In the genomic region with DNA sequence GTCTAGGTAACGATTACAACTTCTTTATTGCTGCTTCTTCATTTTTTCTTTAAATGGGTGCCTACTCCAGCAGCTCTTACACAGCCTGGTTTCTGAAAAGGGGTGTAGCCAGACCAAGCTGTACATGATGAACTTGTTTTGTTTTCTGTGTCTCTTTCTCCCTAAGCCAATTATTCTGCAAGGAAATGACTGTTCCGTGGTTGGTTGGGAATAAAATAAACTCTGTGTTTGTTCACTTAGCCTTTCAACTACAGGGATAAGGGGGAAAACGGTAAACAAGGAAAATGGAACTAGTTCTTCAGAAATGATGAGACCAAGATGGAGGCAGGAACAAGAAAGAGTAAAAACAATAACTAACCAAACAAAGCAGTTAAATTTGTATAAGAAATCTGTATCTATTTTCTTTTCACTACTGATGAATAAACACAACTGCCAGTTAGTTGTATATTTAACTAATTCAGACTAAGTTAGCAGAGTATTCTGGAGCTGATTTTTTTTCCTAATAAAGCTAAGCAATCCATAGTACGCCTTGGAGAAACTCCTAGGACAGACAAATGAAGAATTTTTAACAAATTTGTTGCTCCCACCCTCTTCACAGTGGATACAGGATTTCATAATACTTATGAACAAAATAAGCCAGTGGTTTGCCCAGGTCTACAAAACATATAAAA, we compare ENCODE assay signal across 9 cellular contexts. TPM values are rescaled to one million over a fixed set of nuclear protein-coding genes. Genes with fewer than 3 reads are reported as not detected.
A peak's percentile ranks its signal among the peaks of the same experiment; 100 is the strongest.
DNase-seq lines count a peak whose midpoint lies in the region; ATAC-seq and TF ChIP-seq lines count a peak whose summit lies in the region.
"Had no signal": no experiment of that assay in that cellular context is flagged by ENCODE, and none has a peak within 500 bp of the region (broad histone marks: within the 10 kb centered on the region; RNA-seq: fewer than 3 reads in every experiment).

TSS of gene ABCA6 (minus strand) at position 94 of the 671 bp plus-strand sequence. CDS start 1,192 bp downstream, outside the sequence.

- no peaks in the 10 kb centered on the region for H3K27me3 ChIP-seq in adrenal gland

- TF ChIP-seq CTCF in AG09319 (IDR thresholded peaks at IDR 0.05; ENCODE audit: low read depth, low read length) (no peak), adrenal gland (IDR thresholded peaks at IDR 0.05) (no peak)

- H3K9me3 ChIP-seq in adrenal gland (replicated peaks in 1 of 3) = no peaks in the 10 kb centered on the region

- TF ChIP-seq POLR2A in adrenal gland (IDR thresholded peaks at IDR 0.05) = no peak

- ATAC-seq in Right ventricle myocardium superior (ENCODE audit: poor library complexity) (peak; percentile 92), HG03095 (IDR thresholded peaks at IDR 0.05; ENCODE audit: unreplicated experiment) (no peak), GM18517 (IDR thresholded peaks at IDR 0.05; ENCODE audit: unreplicated experiment) (no peak), GM18861 (IDR thresholded peaks at IDR 0.05; ENCODE audit: unreplicated experiment) (no peak)

- intact Hi-C loops in adrenal gland (cut with DNase I) (no loop called here), Right ventricle myocardium superior (cut with DNase I) (no loop called here)

- in situ Hi-C loops in G401 (cut with HindIII; ENCODE audit: low sequenced_read_pairs) = no loop called here

- peaks cover 0 to 14% of the 10 kb centered on the region in 2 donors for H3K4me1 ChIP-seq in adrenal gland (replicated peaks in 1 of 2)

- DNase-seq in AG09319 (ENCODE audit: extremely low read depth, low read depth) = peak; percentile 45
- DNase-seq in adrenal gland = no peak
- no peak for DNase-seq in Right ventricle myocardium superior
- peak; percentile 60 for DNase-seq in pulmonary artery endothelial cell (ENCODE audit: low read depth, low spot score)
- no peak for DNase-seq in G401 (ENCODE audit: low spot score)
- DNase-seq: CD4-positive, CD25-positive, alpha-beta regulatory T cell had no signal

- 46 to 57% (median 52%) methylated on average over 4 of the region's 4 CpGs for WGBS in adrenal gland, 4 donors

- H3K27ac ChIP-seq in adrenal gland = peak within 1 kb of the TSS in 1 of 5 donors; percentile 14

- no peaks in the 10 kb centered on the region for H3K36me3 ChIP-seq in adrenal gland (replicated peaks in 1 of 2)

- H3K4me3 ChIP-seq in adrenal gland = peak within 1 kb of the TSS in 1 of 4 donors; percentile 37

RNA-seq across cellular contexts. Expression of gene ABCA6, which starts in this region (rescaled TPM):
- total RNA-seq in adrenal gland (10 to 100 TPM in 6 of 8 donors, 1 to 10 TPM in 2; 8.6 to 45.4 (median 17.9) TPM), Right ventricle myocardium superior (29.7 TPM), pulmonary artery endothelial cell (32.0 and 100 TPM in 2 replicates)
- polyA plus RNA-seq in adrenal gland = 10 to 100 TPM in 2 of 3 donors, 1 to 10 TPM in 1; 5.4 to 11.6 (median 11.6) TPM
- 0.03 and 0.37 TPM in 2 replicates for total RNA-seq in G401 (2014; rRNA removed; shearing (Covaris generic))
- polyA plus RNA-seq: CD4-positive, CD25-positive, alpha-beta regulatory T cell had no signal

Comparison
In these comparisons a context has a peak if more than half of its experiments do, and no peak if none do; other contexts are left out.
1. DNase-seq: peak in AG09319 (single experiment) and pulmonary artery endothelial cell (single experiment); none in adrenal gland (0 of 7), Right ventricle myocardium superior (single experiment) and G401 (single experiment).